ENCODE assay signal across 8 cellular contexts in genomic region chr7:158432369-158433270, GRCh38.
DNase-seq lines count a peak whose midpoint lies in the region; ATAC-seq and TF ChIP-seq lines count a peak whose summit lies in the region.
"Had no signal": no experiment of that assay in that cellular context is flagged by ENCODE, and none has a peak within 500 bp of the region (broad histone marks: within the 10 kb centered on the region; RNA-seq: fewer than 3 reads in every experiment).

No MANE protein-coding gene starts in this region.

- H3K4me2 ChIP-seq in mesendoderm (ENCODE audit: low read length) = no peak overlapping the region

- H2BK5ac ChIP-seq in mesendoderm (ENCODE audit: low read length) = no peak overlapping the region

- TF ChIP-seq POLR2A in stomach (IDR thresholded peaks at IDR 0.05) = no peak

- H2BK15ac ChIP-seq in mesendoderm (replicated peaks; ENCODE audit: low read depth) = no peak overlapping the region

- H3K9me3 ChIP-seq in stomach = no peaks in the 10 kb centered on the region

- H3K4me3 ChIP-seq in LNCaP clone FGC (ENCODE audit: low read depth, low read length) (no peak overlapping the region), fibroblast of villous mesenchyme (ENCODE audit: low read depth, low read length) (no peak overlapping the region), stomach (peak overlapping the region in 1 of 4 donors; percentile 16), mesendoderm (ENCODE audit: low read length) (no peak overlapping the region), dorsolateral prefrontal cortex (no peak overlapping the region)

- no peaks in the 10 kb centered on the region for H3K79me2 ChIP-seq in mesendoderm (ENCODE audit: control insufficient read depth, insufficient read depth, low read length)

- ATAC-seq in GM21390 (IDR thresholded peaks at IDR 0.05; ENCODE audit: unreplicated experiment) = no peak

- WGBS in stomach, 5 donors = 9 to 15% (median 14%) methylated on average over 17 of the region's 17 CpGs
- no CpG with 5 or more reads among the region's 17 CpGs for WGBS in mesendoderm (ENCODE audit: extremely low coverage, insufficient coverage, low lambda C conversion rate)

- TF ChIP-seq CTCF in LNCaP clone FGC (IDR thresholded peaks at IDR 0.05; ENCODE audit: control insufficient read depth, extremely low read depth, insufficient read depth) (no peak), fibroblast of villous mesenchyme (IDR thresholded peaks at IDR 0.05; ENCODE audit: insufficient read depth, low read depth, low read length) (no peak), stomach (IDR thresholded peaks at IDR 0.05) (no peak), dorsolateral prefrontal cortex (IDR thresholded peaks at IDR 0.05 in 54 of 56, conservative IDR thresholded peaks at IDR 0.05 in 2 of 56; ENCODE audit: low read depth in 1 of 56, partially characterized antibody in 56 of 56) (no peak)

- H2AK5ac ChIP-seq in mesendoderm (ENCODE audit: low read length) = no peak overlapping the region

- H3K56ac ChIP-seq in mesendoderm (ENCODE audit: low read length) = no peak overlapping the region

- intact Hi-C loops in stomach (cut with DNase I; ENCODE audit: low total_unique reads) (no loop called here), dorsolateral prefrontal cortex (cut with DNase I) (no loop called here)

- H4K8ac ChIP-seq in mesendoderm (ENCODE audit: low read depth, low read length) = no peak overlapping the region

- no peak overlapping the region for H4K5ac ChIP-seq in mesendoderm (ENCODE audit: low read length)

- TF ChIP-seq EP300 in stomach (IDR thresholded peaks at IDR 0.05) = no peak

- H3K27ac ChIP-seq in stomach (peak overlapping the region; percentile 67 to 85 (median 82)), mesendoderm (ENCODE audit: low read depth, low read length) (no peak overlapping the region), dorsolateral prefrontal cortex (no peak overlapping the region)

- H2BK120ac ChIP-seq in mesendoderm (ENCODE audit: low read depth, low read length) = no peak overlapping the region

- H3K18ac ChIP-seq in mesendoderm (ENCODE audit: low read length) = no peak overlapping the region

- no peak overlapping the region for H3K23ac ChIP-seq in mesendoderm (ENCODE audit: low read length)

- H3K4ac ChIP-seq in mesendoderm (ENCODE audit: low read depth, low read length) = no peak overlapping the region

- H3K36me3 ChIP-seq in stomach = peaks cover 0 to 5% (median 0%) of the 10 kb centered on the region in 4 donors
- no peaks in the 10 kb centered on the region for H3K36me3 ChIP-seq in mesendoderm (ENCODE audit: control insufficient read depth, insufficient read depth, low read length)

- H3K79me1 ChIP-seq in mesendoderm (ENCODE audit: low read length) = no peaks in the 10 kb centered on the region

- H3K27me3 ChIP-seq in stomach (no peaks in the 10 kb centered on the region), mesendoderm (ENCODE audit: insufficient read depth, low read length, poor library complexity) (no peaks in the 10 kb centered on the region), dorsolateral prefrontal cortex (no peaks in the 10 kb centered on the region)

- DNase-seq in LNCaP clone FGC (ENCODE audit: low read depth) (peak; percentile 41), NCI-H69 (lab: John Stamatoyannopoulos, UW) (peak; percentile 98), fibroblast of villous mesenchyme (ENCODE audit: low read depth) (peak; percentile 51), stomach (peak; percentile 86), mesendoderm (no peak), dorsolateral prefrontal cortex (no peak)
- DNase-seq: stimulated activated CD4-positive, alpha-beta T cell treated with anti-CD3 and anti-CD28 coated beads, Interleukin-2, amount 100 ng/mL, for 24 hours had no signal

- H3K9ac ChIP-seq in mesendoderm (ENCODE audit: low read length) = no peak overlapping the region

- H3K4me1 ChIP-seq in stomach (peaks cover 15 to 21% (median 20%) of the 10 kb centered on the region in 4 donors), mesendoderm (ENCODE audit: control insufficient read depth, low read depth, low read length) (no peaks in the 10 kb centered on the region)

Comparison
In these comparisons a context has a peak if more than half of its experiments do, and no peak if none do; other contexts are left out.
1. DNase-seq: peak in LNCaP clone FGC (single experiment), NCI-H69 (single experiment), fibroblast of villous mesenchyme (single experiment) and stomach (single experiment); none in mesendoderm (single experiment) and dorsolateral prefrontal cortex (0 of 10).
2. H3K27ac ChIP-seq: peak in stomach (5 of 5); none in mesendoderm (single experiment) and dorsolateral prefrontal cortex (0 of 59).